9 cellular contexts compared by ENCODE assay signal in genomic region chr7:151432658-151433521, GRCh38. TPM values are rescaled to one million over a fixed set of nuclear protein-coding genes. Genes with fewer than 3 reads are reported as not detected.
DNase-seq lines count a peak whose midpoint lies in the region; ATAC-seq and TF ChIP-seq lines count a peak whose summit lies in the region.
"Had no signal": no experiment of that assay in that cellular context is flagged by ENCODE, and none has a peak within 500 bp of the region (broad histone marks: within the 10 kb centered on the region; RNA-seq: fewer than 3 reads in every experiment).

No MANE protein-coding gene starts in this region.

- CTCF ChIA-PET in activated CD4-positive, alpha-beta T cell treated with anti-CD3 and anti-CD28 coated beads for 36 hours (lab: Charles Lee): interaction anchor here (0.6 to 1.7 kb wide), 7 partner anchors 10 to 309 kb away, joined by 3 to 5 read pairs (median 3); no protein-coding TSS in a partner anchor
- CTCF ChIA-PET in activated naive CD4-positive, alpha-beta T cell treated with anti-CD3 and anti-CD28 coated beads for 36 hours (lab: Charles Lee): interaction anchor here (0.6 to 2.0 kb wide), 5 partner anchors 15 to 352 kb away, joined by 3 to 15 read pairs (median 3); no protein-coding TSS in a partner anchor

- H3K27ac Mint-ChIP-seq in activated CD4-positive, alpha-beta T cell treated with anti-CD3 and anti-CD28 coated beads for 36 hours: peak overlapping the region; percentile 80
- H3K27ac Mint-ChIP-seq in activated naive CD4-positive, alpha-beta T cell treated with anti-CD3 and anti-CD28 coated beads for 36 hours: peak overlapping the region; percentile 87

- H3K9me3 ChIP-seq in vagina (no peaks in the 10 kb centered on the region), uterus (no peaks in the 10 kb centered on the region)

- H3K4me3 ChIP-seq in vagina (no peak overlapping the region), uterus (no peak overlapping the region)

- TF ChIP-seq POLR2A in vagina (IDR thresholded peaks at IDR 0.05): no peak
- TF ChIP-seq POLR2A in uterus (IDR thresholded peaks at IDR 0.05): no peak

- H3K36me3 ChIP-seq in vagina: no peaks in the 10 kb centered on the region
- H3K36me3 ChIP-seq in uterus: no peaks in the 10 kb centered on the region

- ATAC-seq in activated CD4-positive, alpha-beta T cell treated with anti-CD3 and anti-CD28 coated beads for 36 hours: peak; percentile 92
- ATAC-seq in HG03571 (IDR thresholded peaks at IDR 0.05; ENCODE audit: unreplicated experiment): peak; percentile 67

- peaks cover 46% of the 10 kb centered on the region for H3K4me1 Mint-ChIP-seq in activated CD4-positive, alpha-beta T cell treated with anti-CD3 and anti-CD28 coated beads for 36 hours
- peaks cover 48% of the 10 kb centered on the region for H3K4me1 Mint-ChIP-seq in activated naive CD4-positive, alpha-beta T cell treated with anti-CD3 and anti-CD28 coated beads for 36 hours (ENCODE audit: low read depth)

- no peaks in the 10 kb centered on the region for H3K9me3 Mint-ChIP-seq in activated CD4-positive, alpha-beta T cell treated with anti-CD3 and anti-CD28 coated beads for 36 hours (ENCODE audit: low read depth)
- H3K9me3 Mint-ChIP-seq in activated naive CD4-positive, alpha-beta T cell treated with anti-CD3 and anti-CD28 coated beads for 36 hours: no peaks in the 10 kb centered on the region
- H3K9me3 Mint-ChIP-seq: neural crest cell had no signal

- H3K4me1 ChIP-seq in vagina (peaks cover 55% of the 10 kb centered on the region), uterus (peaks cover 10 to 14% of the 10 kb centered on the region in 2 donors)

- TF ChIP-seq CTCF in vagina (IDR thresholded peaks at IDR 0.05): no peak
- TF ChIP-seq CTCF in uterus (IDR thresholded peaks at IDR 0.05): no peak

- peak; percentile 85 for DNase-seq in activated CD4-positive, alpha-beta T cell treated with anti-CD3 and anti-CD28 coated beads for 36 hours
- DNase-seq in activated CD4-positive, alpha-beta T cell treated with anti-CD3 and anti-CD28 coated beads for 1 hour: no peak
- peak; percentile 91 for DNase-seq in activated naive CD4-positive, alpha-beta T cell treated with anti-CD3 and anti-CD28 coated beads for 36 hours
- peak; percentile 31 to 40 for DNase-seq in stimulated activated CD8-positive, alpha-beta memory T cell treated with anti-CD3 and anti-CD28 coated beads, Interleukin-2, amount 100 ng/mL, for 48 hours (ENCODE audit: low read depth in 2 of 2)
- DNase-seq in NCI-H2107 (lab: John Stamatoyannopoulos, UW): no peak
- no peak for DNase-seq in vagina (ENCODE audit: extremely low spot score in 2 of 2)
- no peak for DNase-seq in uterus

- no peaks in the 10 kb centered on the region for H3K36me3 Mint-ChIP-seq in activated CD4-positive, alpha-beta T cell treated with anti-CD3 and anti-CD28 coated beads for 36 hours (ENCODE audit: low read depth)
- no peaks in the 10 kb centered on the region for H3K36me3 Mint-ChIP-seq in activated naive CD4-positive, alpha-beta T cell treated with anti-CD3 and anti-CD28 coated beads for 36 hours (ENCODE audit: low read depth)

- H3K4me3 Mint-ChIP-seq in activated CD4-positive, alpha-beta T cell treated with anti-CD3 and anti-CD28 coated beads for 36 hours: no peak overlapping the region
- H3K4me3 Mint-ChIP-seq in activated naive CD4-positive, alpha-beta T cell treated with anti-CD3 and anti-CD28 coated beads for 36 hours: peak overlapping the region; percentile 46
- H3K4me3 Mint-ChIP-seq: neural crest cell had no signal

- no peak overlapping the region for H3K27ac ChIP-seq in vagina
- H3K27ac ChIP-seq in uterus: no peak overlapping the region

- no peaks in the 10 kb centered on the region for H3K27me3 Mint-ChIP-seq in activated CD4-positive, alpha-beta T cell treated with anti-CD3 and anti-CD28 coated beads for 36 hours
- no peaks in the 10 kb centered on the region for H3K27me3 Mint-ChIP-seq in activated naive CD4-positive, alpha-beta T cell treated with anti-CD3 and anti-CD28 coated beads for 36 hours (ENCODE audit: low read depth)

- POLR2A ChIA-PET in activated CD4-positive, alpha-beta T cell treated with anti-CD3 and anti-CD28 coated beads for 36 hours (lab: Charles Lee): interaction anchor here (0.6 kb wide), 1 partner anchor 53 kb away, joined by 3 read pairs; no protein-coding TSS in a partner anchor

- intact Hi-C loops in activated CD4-positive, alpha-beta T cell treated with anti-CD3 and anti-CD28 coated beads for 36 hours (cut with DNase I, micrococcal nuclease): no loop called here
- intact Hi-C loops in activated naive CD4-positive, alpha-beta T cell treated with anti-CD3 and anti-CD28 coated beads for 36 hours (cut with micrococcal nuclease): loop anchor here (1.0 to 2.0 kb wide), 3 partner anchors 11 to 83 kb away; no protein-coding TSS in a partner anchor
- intact Hi-C loops in vagina (cut with DNase I) (no loop called here), uterus (cut with DNase I; ENCODE audit: low total_unique reads) (no loop called here)

- no peaks in the 10 kb centered on the region for H3K27me3 ChIP-seq in vagina
- no peaks in the 10 kb centered on the region for H3K27me3 ChIP-seq in uterus

RNA-seq across cellular contexts. Expression of gene CRYGN, which starts 7.1 kb away (rescaled TPM):
- total RNA-seq in activated CD4-positive, alpha-beta T cell treated with anti-CD3 and anti-CD28 coated beads for 36 hours: under 1 TPM in 1 of 2 experiments, not detected in 1; 0.11 TPM
- not detected for total RNA-seq in activated naive CD4-positive, alpha-beta T cell treated with anti-CD3 and anti-CD28 coated beads for 36 hours
- total RNA-seq in vagina: not detected
- 1 to 10 TPM in 2 of 4 donors, under 1 TPM in 1, not detected in 1; 0.73 to 2.9 (median 2.4) TPM for total RNA-seq in uterus

RNA-seq across cellular contexts. Expression of gene WDR86, which starts 23.1 kb away (rescaled TPM):
- not detected for total RNA-seq in activated CD4-positive, alpha-beta T cell treated with anti-CD3 and anti-CD28 coated beads for 36 hours
- not detected for total RNA-seq in activated naive CD4-positive, alpha-beta T cell treated with anti-CD3 and anti-CD28 coated beads for 36 hours
- total RNA-seq in vagina (19.4 TPM), uterus (100 to 1,000 TPM in 1 of 4 donors, 10 to 100 TPM in 2, 1 to 10 TPM in 1; 3.2 to 100 (median 53.4) TPM)

Comparison
In these comparisons a context has a peak if more than half of its experiments do, and no peak if none do; other contexts are left out.
1. DNase-seq: peak in activated CD4-positive, alpha-beta T cell treated with anti-CD3 and anti-CD28 coated beads for 36 hours (single experiment), activated naive CD4-positive, alpha-beta T cell treated with anti-CD3 and anti-CD28 coated beads for 36 hours (single experiment) and stimulated activated CD8-positive, alpha-beta memory T cell treated with anti-CD3 and anti-CD28 coated beads, Interleukin-2, amount 100 ng/mL, for 48 hours (2 of 2); none in activated CD4-positive, alpha-beta T cell treated with anti-CD3 and anti-CD28 coated beads for 1 hour (single experiment), NCI-H2107 (single experiment), vagina (0 of 2) and uterus (0 of 2).